22 cellular contexts compared by ENCODE assay signal in genomic region chr20:38180781-38181180, GRCh38. TPM values are rescaled to one million over a fixed set of nuclear protein-coding genes. Genes with fewer than 3 reads are reported as not detected.
DNase-seq lines count a peak whose midpoint lies in the region; ATAC-seq and TF ChIP-seq lines count a peak whose summit lies in the region.
"Had no signal": no experiment of that assay in that cellular context is flagged by ENCODE, and none has a peak within 500 bp of the region (broad histone marks: within the 10 kb centered on the region; RNA-seq: fewer than 3 reads in every experiment).

No MANE protein-coding gene starts in this region.

- no peaks in the 10 kb centered on the region for H3K9me3 ChIP-seq in adrenal gland (replicated peaks in 1 of 3)
- H3K9me3 ChIP-seq in sigmoid colon: no peaks in the 10 kb centered on the region
- H3K9me3 ChIP-seq: colonic mucosa, suprapubic skin, vagina had no signal

- peak; percentile 53 for DNase-seq in EL
- peak; percentile 100 for DNase-seq in M059J (ENCODE audit: low read depth)
- peak in 6 of 7 donors; percentile 47 to 84 (median 64) for DNase-seq in adrenal gland
- DNase-seq in sigmoid colon: peak; percentile 13
- DNase-seq in GM13977 (ENCODE audit: low spot score): no peak
- no peak for DNase-seq in SHP77 treated with DMSO at 0.1 percent for 48 hours (lab: John Stamatoyannopoulos, UW)
- DNase-seq: activated CD4-positive, alpha-beta memory T cell treated with anti-CD3 and anti-CD28 coated beads, Interleukin-2, amount 10 ng/mL, durations not matched to agents 7 days and 5 days; activated CD4-positive, CD25-positive, alpha-beta regulatory T cell; activated gamma-delta T cell treated with Interleukin-2 at 50 U/mL for 16 hours; amniotic stem cell; CD8-positive, alpha-beta memory T cell; colonic mucosa; GOT3; left cardiac atrium; mesenchymal stem cell; NCI-H1417 treated with DMSO at 0.1 percent for 48 hours; NCI-H2107 had no signal

- intact Hi-C loops in adrenal gland (cut with DNase I) (no loop called here), sigmoid colon (cut with DNase I) (no loop called here)

- TF ChIP-seq EP300 in sigmoid colon (IDR thresholded peaks at IDR 0.05): no peak

- H3K36me3 ChIP-seq in adrenal gland (replicated peaks in 1 of 2): no peaks in the 10 kb centered on the region
- H3K36me3 ChIP-seq in sigmoid colon: no peaks in the 10 kb centered on the region
- H3K36me3 ChIP-seq: colonic mucosa, suprapubic skin, vagina had no signal

- H3K4me3 ChIP-seq in adrenal gland (no peak overlapping the region), sigmoid colon (no peak overlapping the region)
- H3K4me3 ChIP-seq: colonic mucosa, suprapubic skin, vagina had no signal

- H3K27me3 ChIP-seq in adrenal gland (no peaks in the 10 kb centered on the region), sigmoid colon (no peaks in the 10 kb centered on the region)
- H3K27me3 ChIP-seq: colonic mucosa, vagina had no signal

- 26 to 49% (median 30%) methylated on average over 5 of the region's 5 CpGs for WGBS in adrenal gland, 4 donors
- WGBS in sigmoid colon, 2 donors: 71 to 73% methylated on average over 5 of the region's 5 CpGs

- TF ChIP-seq POLR2A in adrenal gland (IDR thresholded peaks at IDR 0.05): no peak
- TF ChIP-seq POLR2A in sigmoid colon (IDR thresholded peaks at IDR 0.05): no peak

- peaks cover 0 to 4% of the 10 kb centered on the region in 2 donors for H3K4me1 ChIP-seq in adrenal gland (replicated peaks in 1 of 2)
- H3K4me1 ChIP-seq in sigmoid colon: no peaks in the 10 kb centered on the region
- H3K4me1 ChIP-seq: colonic mucosa, parathyroid adenoma, suprapubic skin, vagina had no signal

- H3K27ac ChIP-seq in adrenal gland: peak overlapping the region in 2 of 5 donors; percentile 44 to 74
- H3K27ac ChIP-seq in sigmoid colon: no peak overlapping the region
- H3K27ac ChIP-seq: colonic mucosa, HL-60, parathyroid adenoma, suprapubic skin, vagina had no signal

- TF ChIP-seq CTCF in adrenal gland (IDR thresholded peaks at IDR 0.05) (no peak), sigmoid colon (IDR thresholded peaks at IDR 0.05) (no peak), GM13977 (IDR thresholded peaks at IDR 0.05; ENCODE audit: extremely low read depth, insufficient read depth, missing control alignments) (no peak)

- in situ Hi-C loops in GM13977 (cut with MboI; ENCODE audit: low pct_unique_long_range_greater_than_20kb, low sequenced_read_pairs, unreplicated experiment): no loop called here

- ATAC-seq in HG03521 (IDR thresholded peaks at IDR 0.05; ENCODE audit: unreplicated experiment): no peak
- ATAC-seq: left cardiac atrium had no signal

RNA-seq across cellular contexts. Expression of gene TGM2, which starts 15.7 kb away (rescaled TPM):
- total RNA-seq in M059J (2014; rRNA removed; shearing (Covaris generic)): 76.6 and 108 TPM in 2 replicates
- 100 to 1,000 TPM in 6 of 8 donors, 10 to 100 TPM in 2; 41.9 to 262 (median 149) TPM for total RNA-seq in adrenal gland
- polyA plus RNA-seq in adrenal gland: 10 to 100 TPM; 32.1 to 60.8 (median 46.9) TPM
- total RNA-seq in sigmoid colon: 100 to 1,000 TPM in 2 of 4 donors, 10 to 100 TPM in 2; 14.8 to 104 (median 60.7) TPM
- polyA plus RNA-seq in sigmoid colon: 10 to 100 TPM in 1 of 3 donors, 1 to 10 TPM in 2; 6.5 to 71.1 (median 7.2) TPM
- total RNA-seq: CD8-positive, alpha-beta memory T cell had no signal
- polyA plus RNA-seq: CD8-positive, alpha-beta memory T cell had no signal

Comparison
In these comparisons a context has a peak if more than half of its experiments do, and no peak if none do; other contexts are left out.
1. DNase-seq: peak in EL (single experiment), M059J (single experiment), adrenal gland (6 of 7) and sigmoid colon (single experiment); none in GM13977 (single experiment) and SHP77 treated with DMSO at 0.1 percent for 48 hours (single experiment).